In genomic region chr6:123030292-123030691, GRCh38 we compare ENCODE assay signal across 16 cellular contexts. TPM values are rescaled to one million over a fixed set of nuclear protein-coding genes. Genes with fewer than 3 reads are reported as not detected.
"Had no signal": no experiment of that assay in that cellular context is flagged by ENCODE, and none has a peak within 500 bp of the region (broad histone marks: within the 10 kb centered on the region; RNA-seq: fewer than 3 reads in every experiment).

No MANE protein-coding gene starts in this region.

- ATAC-seq: activated CD4-positive, alpha-beta T cell treated with anti-CD3 and anti-CD28 coated beads for 36 hours; activated CD8-positive, alpha-beta T cell treated with anti-CD3 and anti-CD28 coated beads for 36 hours; activated T-cell treated with anti-CD3 and anti-CD28 coated beads, Interleukin-2, amount 50 U/mL, for 4 hours; left lobe of liver; naive thymus-derived CD4-positive, alpha-beta T cell; pancreas; stimulated activated effector memory CD8-positive, alpha-beta T cell treated with anti-CD3 and anti-CD28 coated beads, Interleukin-12 subunit alpha, Interleukin-12 subunit beta, amount 100 ng/mL, for 72 hours had no signal

- H3K4me1 ChIP-seq: adrenal gland, pancreas had no signal

- DNase-seq: activated CD4-positive, alpha-beta T cell treated with anti-CD3 and anti-CD28 coated beads for 36 hours; activated CD8-positive, alpha-beta T cell treated with anti-CD3 and anti-CD28 coated beads for 36 hours; activated effector memory CD4-positive, alpha-beta T cell treated with anti-CD3 and anti-CD28 coated beads, Interleukin-2, amount 50 U/mL, for 16 hours; activated T-cell treated with anti-CD3 and anti-CD28 coated beads, Interleukin-2, amount 50 U/mL, for 4 hours; adrenal gland; dermis blood vessel endothelial cell; erythroblast; islet precursor cell; naive thymus-derived CD4-positive, alpha-beta T cell; pancreas; sigmoid colon; stimulated activated CD4-positive, alpha-beta T cell treated with anti-CD3 and anti-CD28 coated beads, Interleukin-12 subunit alpha, Interleukin-12 subunit beta, amount 100 ng/mL, for 4 hours had no signal

- H3K36me3 ChIP-seq: adrenal gland, pancreas, sigmoid colon, thoracic aorta had no signal

- H3K9me3 ChIP-seq: adrenal gland, pancreas, sigmoid colon, thoracic aorta had no signal

- H3K27me3 ChIP-seq: adrenal gland, pancreas, sigmoid colon had no signal

- H3K4me3 ChIP-seq: adrenal gland, pancreas, sigmoid colon, thoracic aorta had no signal

- H3K27ac ChIP-seq: adrenal gland, pancreas, sigmoid colon, thoracic aorta had no signal

RNA-seq across cellular contexts. Expression of gene CLVS2, which starts 34.3 kb away (rescaled TPM):
- total RNA-seq: activated CD4-positive, alpha-beta T cell treated with anti-CD3 and anti-CD28 coated beads for 36 hours; activated CD8-positive, alpha-beta T cell treated with anti-CD3 and anti-CD28 coated beads for 36 hours; activated T-cell treated with anti-CD3 and anti-CD28 coated beads, Interleukin-2, amount 50 U/mL, for 4 hours; dermis blood vessel endothelial cell; left lobe of liver; lung microvascular endothelial cell; naive thymus-derived CD4-positive, alpha-beta T cell had no signal
- polyA plus RNA-seq: naive thymus-derived CD4-positive, alpha-beta T cell had no signal
